Comparison of ENCODE assay signal across 2 cellular contexts in genomic region chr15:39435244-39435643, GRCh38.
TF ChIP-seq lines count a peak whose summit lies in the region.

No MANE protein-coding gene starts in this region.

TF ChIP-seq in HepG2, 621 proteins besides CTCF, POLR2A, EP300 and RAD21 (continued from another document):
- TF ChIP-seq ZNF646 (CRISPR knock-in tag; IDR thresholded peaks at IDR 0.05) (no peak), KLF11 (CRISPR knock-in tag; IDR thresholded peaks at IDR 0.05) (no peak), ZNF260 (CRISPR knock-in tag; IDR thresholded peaks at IDR 0.05; ENCODE audit: borderline replicate concordance, low read depth) (no peak), PHB2 (IDR thresholded peaks at IDR 0.05; ENCODE audit: partially characterized antibody) (no peak), MAF1 (CRISPR knock-in tag; IDR thresholded peaks at IDR 0.05; ENCODE audit: borderline replicate concordance) (no peak), RCOR2 (CRISPR knock-in tag; IDR thresholded peaks at IDR 0.05) (no peak; the same call in 1 of the 2 replicates), GABPA (IDR thresholded peaks at IDR 0.05; ENCODE audit: low read depth, low read length) (no peak), GABPA (CRISPR knock-in tag; IDR thresholded peaks at IDR 0.05; ENCODE audit: low read depth) (0 out of 2 replicates have a peak, but pooled peaks have one; percentile 1), ATM (IDR thresholded peaks at IDR 0.05; ENCODE audit: borderline replicate concordance) (no peak), ZNF317 (CRISPR knock-in tag; IDR thresholded peaks at IDR 0.05) (0 out of 2 replicates have a peak, but pooled peaks have one; percentile 4), HMGXB4 (CRISPR knock-in tag; IDR thresholded peaks at IDR 0.05; ENCODE audit: borderline replicate concordance in 1 of 2, low read depth in 1 of 2) (0 out of 4 replicates have a peak, but pooled peaks of 1 of the 2 experiments have one; percentile 11), ZNF75D (CRISPR knock-in tag; IDR thresholded peaks at IDR 0.05; ENCODE audit: borderline replicate concordance) (no peak)

TF ChIP-seq in WTC11, 78 proteins besides CTCF, POLR2A, EP300 and RAD21 (continued from another document):
- TF ChIP-seq ZBTB43 (CRISPR knock-in tag; IDR thresholded peaks at IDR 0.05) (no peak), TCF7 (CRISPR knock-in tag; IDR thresholded peaks at IDR 0.05; ENCODE audit: low read depth) (no peak), NFE2L1 (CRISPR knock-in tag; IDR thresholded peaks at IDR 0.05) (no peak)
TF ChIP-seq in WTC11: peak in this region for 0.
